8 cellular contexts compared by ENCODE assay signal in the genomic region with DNA sequence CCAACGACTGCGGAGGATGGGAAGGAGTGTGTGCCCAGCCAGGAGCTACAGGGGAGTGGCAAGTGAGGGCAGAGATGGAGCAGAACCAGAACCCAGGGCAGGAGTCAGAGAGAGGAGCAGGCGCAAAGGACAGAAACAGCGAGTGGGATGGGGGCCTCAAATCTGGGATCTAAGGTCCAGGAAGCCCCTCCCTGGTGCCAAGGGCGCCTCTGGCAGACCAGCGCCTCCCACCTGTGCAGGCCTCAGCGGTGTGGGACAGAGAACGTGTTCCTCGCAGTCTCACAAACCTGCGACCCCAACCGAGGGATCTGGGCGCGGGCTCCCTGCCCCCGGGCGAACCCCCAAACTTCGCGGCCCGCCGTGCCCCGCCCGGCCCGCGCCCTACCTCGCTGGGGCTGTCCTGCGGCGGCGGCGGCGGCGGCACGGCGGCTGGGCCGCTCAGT. TPM values are rescaled to one million over a fixed set of nuclear protein-coding genes. Genes with fewer than 3 reads are reported as not detected.
DNase-seq lines count a peak whose midpoint lies in the region; ATAC-seq, FAIRE-seq and TF ChIP-seq lines count a peak whose summit lies in the region.

No MANE protein-coding gene starts in this region.

- peaks cover 3% of the 10 kb centered on the region for H3K9me1 ChIP-seq in K562 (ENCODE audit: control insufficient read depth, insufficient read depth, low read length)

- H3K27ac ChIP-seq in DND-41 (ENCODE audit: low read length) (peak overlapping the region; percentile 53; the same call in 1 of the 2 replicates), K562 (ENCODE audit: extremely low read depth, low read depth, low read length) (no peak overlapping the region), right lobe of liver (peak overlapping the region in 2 of 3 donors; percentile 55 to 69), tibial nerve (peak overlapping the region; percentile 92 to 99 (median 96))

- FAIRE-seq in K562 (lab: Jason Lieb, UNC) = no peak

- no peak for TF ChIP-seq EP300 in K562 (IDR thresholded peaks at IDR 0.05; ENCODE audit: low read length)
- TF ChIP-seq EP300 in tibial nerve (IDR thresholded peaks at IDR 0.05) = no peak

- TF ChIP-seq CTCF in DND-41 (IDR thresholded peaks at IDR 0.05; ENCODE audit: borderline replicate concordance, extremely low read depth, low read length, poor library complexity, severe bottlenecking) (no peak), K562 (IDR thresholded peaks at IDR 0.05 in 2 of 3, conservative IDR thresholded peaks at IDR 0.05 in 1 of 3; ENCODE audit: insufficient read depth in 2 of 3, low read depth in 1 of 3, low read length in 3 of 3) (no peak), right lobe of liver (IDR thresholded peaks at IDR 0.05) (no peak), tibial nerve (IDR thresholded peaks at IDR 0.05) (no peak)

- H3K4me1 ChIP-seq in DND-41 (ENCODE audit: insufficient read depth, low read length) (peaks cover 25% of the 10 kb centered on the region), K562 (replicated peaks in 1 of 2; ENCODE audit: control insufficient read depth in 2 of 2, insufficient read depth in 2 of 2, low read length in 2 of 2) (peaks cover 2 to 54% of the 10 kb centered on the region in 2 experiments; a peak in 4 of 5 replicates), right lobe of liver (peaks cover 0 to 32% (median 12%) of the 10 kb centered on the region in 4 donors), tibial nerve (peaks cover 0 to 74% (median 34%) of the 10 kb centered on the region in 4 donors)

- H4K20me1 ChIP-seq in DND-41 (ENCODE audit: insufficient read depth, low read length) (peaks cover 3% of the 10 kb centered on the region; the same call in 1 of the 2 replicates), K562 (replicated peaks; ENCODE audit: control insufficient read depth, insufficient read depth, low read length) (0 out of 2 replicates have a peak, but pooled peaks cover 6% of the 10 kb centered on the region)

- H2AFZ ChIP-seq in DND-41 (ENCODE audit: low read depth, low read length) (peak overlapping the region; percentile 67), K562 (ENCODE audit: low read depth, low read length) (no peak overlapping the region)

- peak overlapping the region; percentile 95 for H3K4me2 ChIP-seq in DND-41 (ENCODE audit: insufficient read depth, low read length)
- H3K4me2 ChIP-seq in K562 (ENCODE audit: insufficient read depth, low read length) = peak overlapping the region; percentile 32; the same call in 1 of the 2 replicates

- H3K27me3 ChIP-seq in DND-41 (ENCODE audit: insufficient read depth, low read length, poor library complexity) = no peaks in the 10 kb centered on the region
- peaks cover 0 to 12% of the 10 kb centered on the region in 2 experiments; a peak in 2 of 5 replicates for H3K27me3 ChIP-seq in K562 (ENCODE audit: control insufficient read depth in 2 of 2, insufficient read depth in 2 of 2, low read length in 2 of 2)
- no peaks in the 10 kb centered on the region for H3K27me3 ChIP-seq in right lobe of liver
- no peaks in the 10 kb centered on the region for H3K27me3 ChIP-seq in tibial nerve

- H3K9me3 ChIP-seq in DND-41 (ENCODE audit: insufficient read depth, low read length, severe bottlenecking) (no peaks in the 10 kb centered on the region), K562 (replicated peaks; ENCODE audit: control insufficient read depth, insufficient read depth, low read depth, low read length) (no peaks in the 10 kb centered on the region), right lobe of liver (no peaks in the 10 kb centered on the region), tibial nerve (no peaks in the 10 kb centered on the region)

- H3K36me3 ChIP-seq in DND-41 (ENCODE audit: insufficient read depth, low read length) (peaks cover 10% of the 10 kb centered on the region), K562 (ENCODE audit: control insufficient read depth, insufficient read depth, low read length) (peaks cover 34% of the 10 kb centered on the region; the same call in 1 of the 3 replicates), right lobe of liver (no peaks in the 10 kb centered on the region), tibial nerve (peaks cover 0 to 8% (median 0%) of the 10 kb centered on the region in 3 donors)

- 27% methylated on average over 8 of the region's 33 CpGs for WGBS in K562 (ENCODE audit: insufficient coverage, low coverage, missing lambda C conversion rate)
- WGBS in right lobe of liver (ENCODE audit: insufficient coverage, low coverage, low lambda C conversion rate, missing lambda C conversion rate) = 12% methylated on average over 16 of the region's 33 CpGs
- 5 to 12% methylated on average over 7 to 15 of the region's 33 CpGs for WGBS in tibial nerve, 2 donors

- peak overlapping the region; percentile 28 to 72; a peak in 3 of 4 replicates for H3K4me3 ChIP-seq in DND-41 (ENCODE audit: low read depth in 1 of 2, low read length in 2 of 2)
- peak overlapping the region; percentile 42 for H3K4me3 ChIP-seq in K562
- peak overlapping the region; percentile 57 to 63 (median 62) for H3K4me3 ChIP-seq in right lobe of liver
- H3K4me3 ChIP-seq in tibial nerve = peak overlapping the region; percentile 62 to 99 (median 76)

- no peak for TF ChIP-seq RAD21 in K562 (CRISPR knock-in tag; conservative IDR thresholded peaks at IDR 0.05 in 1 of 2, IDR thresholded peaks at IDR 0.05 in 1 of 2)

- H3K79me2 ChIP-seq in DND-41 (ENCODE audit: insufficient read depth, low read length) = no peaks in the 10 kb centered on the region
- H3K79me2 ChIP-seq in K562 (ENCODE audit: control insufficient read depth, insufficient read depth, low read length) = peaks cover 11% of the 10 kb centered on the region; the same call in 2 of the 3 replicates

- no TSS peak for BruUV-seq in K562 (replicated peaks; lab: Mats Ljungman, UMichigan)

- no peak for DNase-seq in DND-41
- DNase-seq in K562 (ENCODE audit: extremely low read depth in 1 of 4, low spot score in 3 of 4) = peak in 1 of 4 experiments; percentile 20
- no peak for DNase-seq in right lobe of liver
- no peak for DNase-seq in tibial nerve (ENCODE audit: low spot score in 2 of 2)
- DNase-seq in HEK293T (ENCODE audit: extremely low spot score) = no peak
- DNase-seq in stimulated activated CD4-positive, alpha-beta T cell treated with anti-CD3 and anti-CD28 coated beads, Interleukin-4, amount 100 ng/mL, for 24 hours = no peak

- intact Hi-C loops in K562 (cut with micrococcal nuclease) = no loop called here
- intact Hi-C loops in right lobe of liver (cut with DNase I) = no loop called here

- in situ Hi-C loops in K562 (cut with MboI) = no loop called here

- TF ChIP-seq POLR2A in K562 (conservative IDR thresholded peaks at IDR 0.05) (no peak), right lobe of liver (IDR thresholded peaks at IDR 0.05) (peak; percentile 47), tibial nerve (IDR thresholded peaks at IDR 0.05) (peak in 1 of 2 donors; percentile 81)

- POLR2A ChIA-PET in K562 (lab: Yijun Ruan, JAX) = interaction anchor here (0.6 kb wide), 3 partner anchors 103 to 489 kb away, joined by 3 read pairs; no protein-coding TSS in a partner anchor
- POLR2A ChIA-PET in HEK293T (lab: Yijun Ruan, JAX) = interaction anchor here (0.7 to 5.2 kb wide), 4 partner anchors 8 to 25 kb away, joined by 3 to 39 read pairs (median 5); a partner anchor contains a TSS

- peak; percentile 20; the same call in 2 of the 3 replicates for ATAC-seq in DND-41 (ENCODE audit: insufficient read depth, low read depth)
- ATAC-seq in HG02852 (IDR thresholded peaks at IDR 0.05; ENCODE audit: unreplicated experiment) = peak; percentile 53
- ATAC-seq in K562 = peak; percentile 4; the same call in 2 of the 3 replicates
- ATAC-seq in right lobe of liver = no peak
- ATAC-seq in HG03520 (IDR thresholded peaks at IDR 0.05; ENCODE audit: unreplicated experiment) = no peak

- peak overlapping the region; percentile 64 for H3K9ac ChIP-seq in DND-41 (ENCODE audit: low read depth, low read length)
- peak overlapping the region in 1 of 2 experiments; percentile 90; a peak in 3 of 4 replicates for H3K9ac ChIP-seq in K562 (ENCODE audit: insufficient read depth in 1 of 2, low read depth in 2 of 2, low read length in 2 of 2)

- CTCF ChIA-PET in K562 (lab: Yijun Ruan, JAX; ENCODE audit: low intra/inter-chr PET ratio) (no interaction called here), HEK293T (lab: Yijun Ruan, JAX) (no interaction called here)

RNA-seq across cellular contexts. Expression of a gene that starts 0.3 kb away (rescaled TPM):
- total RNA-seq in K562 (2011; cell fraction: chromatin; rRNA removed; ENCODE audit: low replicate concordance) = 3.7 and 14.0 TPM in 2 replicates
- 5.8 and 7.8 TPM in 2 replicates for total RNA-seq in K562 (2011; cell fraction: nucleolus; rRNA removed)
- 4.6 and 5.4 TPM in 2 replicates for total RNA-seq in K562 (2011; cell fraction: nucleoplasm; rRNA removed)
- total RNA-seq in K562 (2014; rRNA removed) (4.6 and 4.9 TPM in 2 replicates), K562 (2014; rRNA removed; fragmentation: Illumina TruSeq; extraction: Trizol) (0.73 and 0.93 TPM in 2 replicates), K562 (2015; rRNA removed; fragmentation: Illumina TruSeq; extraction: Trizol) (1.6 and 2.1 TPM in 2 replicates), K562 (2021) (4.7 and 5.7 TPM in 2 replicates), right lobe of liver (10 to 100 TPM in 3 of 6 experiments, 1 to 10 TPM in 3; 6.5 to 19.2 (median 11.7) TPM), tibial nerve (1,000 to 10,000 TPM in 2 of 4 donors, 100 to 1,000 TPM in 2; 838 to 1,216 (median 1,000) TPM)
- polyA plus RNA-seq in K562 (2011; rRNA removed) (3.1 and 5.5 TPM in 2 replicates), K562 (2014; fragmentation: Illumina TruSeq; extraction: Trizol) (2.6 and 4.7 TPM in 2 replicates), K562 (2014; fragmentation: Nextera tagmentation; extraction: Ambion mirVana) (under 1 TPM; 0.06 to 0.07 TPM), K562 (2014; rRNA removed) (5.8 and 6.4 TPM in 2 replicates)
- 4.5 and 7.3 TPM in 2 replicates for polyA plus RNA-seq in K562 (2011; cell fraction: cytosol; rRNA removed)
- polyA plus RNA-seq in K562 (2011; cell fraction: nucleus; rRNA removed) = 15.9 and 21.8 TPM in 2 replicates
- 3.7 and 10.9 TPM in 2 replicates for polyA plus RNA-seq in K562 (2012)
- polyA minus RNA-seq in K562 (2011; rRNA and poly(A)+ RNA removed) = 1.3 and 1.9 TPM in 2 replicates
- 1.4 and 1.6 TPM in 2 replicates for polyA minus RNA-seq in K562 (2011; cell fraction: cytosol; rRNA and poly(A)+ RNA removed)
- polyA minus RNA-seq in K562 (2011; cell fraction: nucleus; rRNA and poly(A)+ RNA removed) = 1.9 and 3.9 TPM in 2 replicates

RNA-seq across cellular contexts. Expression of a gene that starts 6.9 kb away (rescaled TPM):
- 33.5 and 88.4 TPM in 2 replicates for total RNA-seq in K562 (2011; cell fraction: chromatin; rRNA removed; ENCODE audit: low replicate concordance)
- 69.5 and 79.0 TPM in 2 replicates for total RNA-seq in K562 (2011; cell fraction: nucleolus; rRNA removed)
- total RNA-seq in K562 (2011; cell fraction: nucleoplasm; rRNA removed) = 83.9 and 125 TPM in 2 replicates
- 46.5 and 78.4 TPM in 2 replicates for total RNA-seq in K562 (2014; rRNA removed)
- total RNA-seq in K562 (2014; rRNA removed; fragmentation: Illumina TruSeq; extraction: Trizol) = 27.4 and 28.3 TPM in 2 replicates
- 33.7 and 34.0 TPM in 2 replicates for total RNA-seq in K562 (2015; rRNA removed; fragmentation: Illumina TruSeq; extraction: Trizol)
- 65.2 and 68.0 TPM in 2 replicates for total RNA-seq in K562 (2021)
- polyA plus RNA-seq in K562 (2011; rRNA removed) = 107 and 114 TPM in 2 replicates
- 153 and 233 TPM in 2 replicates for polyA plus RNA-seq in K562 (2011; cell fraction: cytosol; rRNA removed)
- polyA plus RNA-seq in K562 (2011; cell fraction: nucleus; rRNA removed) = 82.3 and 118 TPM in 2 replicates
- polyA plus RNA-seq in K562 (2012) = 58.2 and 103 TPM in 2 replicates
- 72.2 and 86.5 TPM in 2 replicates for polyA plus RNA-seq in K562 (2014; fragmentation: Illumina TruSeq; extraction: Trizol)
- polyA plus RNA-seq in K562 (2014; fragmentation: Nextera tagmentation; extraction: Ambion mirVana) = 10 to 100 TPM; 10.6 to 11.7 TPM
- 80.5 and 87.3 TPM in 2 replicates for polyA plus RNA-seq in K562 (2014; rRNA removed)
- polyA minus RNA-seq in K562 (2011; rRNA and poly(A)+ RNA removed) = 50.4 and 76.8 TPM in 2 replicates
- polyA minus RNA-seq in K562 (2011; cell fraction: cytosol; rRNA and poly(A)+ RNA removed) = 38.9 and 39.4 TPM in 2 replicates
- polyA minus RNA-seq in K562 (2011; cell fraction: nucleus; rRNA and poly(A)+ RNA removed) = 26.3 and 30.1 TPM in 2 replicates
- total RNA-seq in right lobe of liver = 100 to 1,000 TPM in 4 of 6 experiments, 10 to 100 TPM in 2; 62.9 to 126 (median 109) TPM
- 10 to 100 TPM; 37.5 to 61.4 (median 50.0) TPM for total RNA-seq in tibial nerve

RNA-seq across cellular contexts. Expression of a gene that starts 7.9 kb away (rescaled TPM):
- total RNA-seq in K562 (2011; cell fraction: chromatin; rRNA removed; ENCODE audit: low replicate concordance) = 1.7 and 7.0 TPM in 2 replicates
- 12.5 and 13.2 TPM in 2 replicates for total RNA-seq in K562 (2011; cell fraction: nucleolus; rRNA removed)
- total RNA-seq in K562 (2011; cell fraction: nucleoplasm; rRNA removed) = 9.3 and 10.3 TPM in 2 replicates
- total RNA-seq in K562 (2014; rRNA removed) = 8.4 and 12.2 TPM in 2 replicates
- 1.7 and 3.3 TPM in 2 replicates for total RNA-seq in K562 (2014; rRNA removed; fragmentation: Illumina TruSeq; extraction: Trizol)
- 7.7 and 8.3 TPM in 2 replicates for total RNA-seq in K562 (2015; rRNA removed; fragmentation: Illumina TruSeq; extraction: Trizol)
- total RNA-seq in K562 (2021) = 9.4 and 10.6 TPM in 2 replicates
- 6.6 and 10.5 TPM in 2 replicates for polyA plus RNA-seq in K562 (2011; rRNA removed)
- 20.3 and 55.0 TPM in 2 replicates for polyA plus RNA-seq in K562 (2011; cell fraction: cytosol; rRNA removed)
- 5.8 and 7.5 TPM in 2 replicates for polyA plus RNA-seq in K562 (2011; cell fraction: nucleus; rRNA removed)
- 10.5 and 14.1 TPM in 2 replicates for polyA plus RNA-seq in K562 (2012)
- polyA plus RNA-seq in K562 (2014; fragmentation: Illumina TruSeq; extraction: Trizol) = 7.1 and 8.4 TPM in 2 replicates
- polyA plus RNA-seq in K562 (2014; fragmentation: Nextera tagmentation; extraction: Ambion mirVana) = 1 to 10 TPM in 1 of 2 experiments, under 1 TPM in 1; 0.90 to 2.0 TPM
- polyA plus RNA-seq in K562 (2014; rRNA removed) = 9.6 and 14.0 TPM in 2 replicates
- 1.6 and 5.7 TPM in 2 replicates for polyA minus RNA-seq in K562 (2011; rRNA and poly(A)+ RNA removed)
- polyA minus RNA-seq in K562 (2011; cell fraction: cytosol; rRNA and poly(A)+ RNA removed) = 4.3 and 7.0 TPM in 2 replicates
- polyA minus RNA-seq in K562 (2011; cell fraction: nucleus; rRNA and poly(A)+ RNA removed) = 0.54 and 0.78 TPM in 2 replicates
- 10 to 100 TPM in 4 of 6 experiments, 1 to 10 TPM in 2; 8.3 to 22.2 (median 15.1) TPM for total RNA-seq in right lobe of liver
- 10 to 100 TPM; 20.1 to 52.7 (median 22.6) TPM for total RNA-seq in tibial nerve

RNA-seq across cellular contexts. Expression of a gene that starts 11.8 kb away (rescaled TPM):
- total RNA-seq in K562 (2011; cell fraction: chromatin; rRNA removed; ENCODE audit: low replicate concordance) = not detected in 2 replicates
- not detected in 2 replicates for total RNA-seq in K562 (2011; cell fraction: nucleolus; rRNA removed)
- total RNA-seq in K562 (2011; cell fraction: nucleoplasm; rRNA removed) = not detected in 2 replicates
- total RNA-seq in K562 (2014; rRNA removed) = not detected in 2 replicates
- total RNA-seq in K562 (2014; rRNA removed; fragmentation: Illumina TruSeq; extraction: Trizol) = not detected in 2 replicates
- not detected in 2 replicates for total RNA-seq in K562 (2015; rRNA removed; fragmentation: Illumina TruSeq; extraction: Trizol)
- not detected in 2 replicates for total RNA-seq in K562 (2021)
- polyA plus RNA-seq in K562 (2011; rRNA removed) = not detected in 2 replicates
- polyA plus RNA-seq in K562 (2011; cell fraction: cytosol; rRNA removed) = not detected in 2 replicates
- polyA plus RNA-seq in K562 (2011; cell fraction: nucleus; rRNA removed) = not detected in 2 replicates
- polyA plus RNA-seq in K562 (2012) = not detected in 2 replicates
- not detected in 2 replicates for polyA plus RNA-seq in K562 (2014; fragmentation: Illumina TruSeq; extraction: Trizol)
- polyA plus RNA-seq in K562 (2014; fragmentation: Nextera tagmentation; extraction: Ambion mirVana) = not detected
- not detected in 2 replicates for polyA plus RNA-seq in K562 (2014; rRNA removed)
- polyA minus RNA-seq in K562 (2011; rRNA and poly(A)+ RNA removed) = not detected in 2 replicates
- polyA minus RNA-seq in K562 (2011; cell fraction: cytosol; rRNA and poly(A)+ RNA removed) = not detected in 2 replicates
- polyA minus RNA-seq in K562 (2011; cell fraction: nucleus; rRNA and poly(A)+ RNA removed) = not detected in 2 replicates
- under 1 TPM in 2 of 6 experiments, not detected in 4; 0.18 to 0.37 TPM for total RNA-seq in right lobe of liver
- total RNA-seq in tibial nerve = 1 to 10 TPM in 1 of 4 donors, under 1 TPM in 1, not detected in 2; 0.87 to 1.0 TPM

RNA-seq across cellular contexts. Expression of a gene that starts 16.4 kb away (rescaled TPM):
- 84.3 and 247 TPM in 2 replicates for total RNA-seq in K562 (2011; cell fraction: chromatin; rRNA removed; ENCODE audit: low replicate concordance)
- 195 and 196 TPM in 2 replicates for total RNA-seq in K562 (2011; cell fraction: nucleolus; rRNA removed)
- 130 and 134 TPM in 2 replicates for total RNA-seq in K562 (2011; cell fraction: nucleoplasm; rRNA removed)
- 118 and 179 TPM in 2 replicates for total RNA-seq in K562 (2014; rRNA removed)
- 44.6 and 70.7 TPM in 2 replicates for total RNA-seq in K562 (2014; rRNA removed; fragmentation: Illumina TruSeq; extraction: Trizol)
- total RNA-seq in K562 (2015; rRNA removed; fragmentation: Illumina TruSeq; extraction: Trizol) = 93.2 and 96.9 TPM in 2 replicates
- 134 and 138 TPM in 2 replicates for total RNA-seq in K562 (2021)
- 104 and 144 TPM in 2 replicates for polyA plus RNA-seq in K562 (2011; rRNA removed)
- 184 and 389 TPM in 2 replicates for polyA plus RNA-seq in K562 (2011; cell fraction: cytosol; rRNA removed)
- 211 and 337 TPM in 2 replicates for polyA plus RNA-seq in K562 (2011; cell fraction: nucleus; rRNA removed)
- 145 and 205 TPM in 2 replicates for polyA plus RNA-seq in K562 (2012)
- 123 and 129 TPM in 2 replicates for polyA plus RNA-seq in K562 (2014; fragmentation: Illumina TruSeq; extraction: Trizol)
- polyA plus RNA-seq in K562 (2014; fragmentation: Nextera tagmentation; extraction: Ambion mirVana) = 100 to 1,000 TPM; 179 to 195 TPM
- 128 and 136 TPM in 2 replicates for polyA plus RNA-seq in K562 (2014; rRNA removed)
- 63.4 and 90.9 TPM in 2 replicates for polyA minus RNA-seq in K562 (2011; rRNA and poly(A)+ RNA removed)
- polyA minus RNA-seq in K562 (2011; cell fraction: cytosol; rRNA and poly(A)+ RNA removed) = 94.5 and 118 TPM in 2 replicates
- 79.1 and 86.7 TPM in 2 replicates for polyA minus RNA-seq in K562 (2011; cell fraction: nucleus; rRNA and poly(A)+ RNA removed)
- total RNA-seq in right lobe of liver = 100 to 1,000 TPM; 223 to 479 (median 297) TPM
- 10 to 100 TPM; 32.2 to 61.0 (median 45.6) TPM for total RNA-seq in tibial nerve

Comparison
In these comparisons a context has a peak if more than half of its experiments do, and no peak if none do; other contexts are left out.
1. ATAC-seq: peak in DND-41 (single experiment), HG02852 (single experiment) and K562 (single experiment); none in right lobe of liver (0 of 4) and HG03520 (single experiment).
2. RNA of a gene that starts 0.3 kb away (total RNA-seq): 838 to 1,216 TPM in tibial nerve; 6.5 to 19.2 TPM in right lobe of liver and 0.73 to 14.0 TPM in K562; every median in the first group is over 10 times any median in the second.
3. Peak in every context shown above with its lines, with median percentiles within 50 percentile points of each other: H3K4me3 ChIP-seq.